Comparison of ENCODE assay signal across 20 cellular contexts in genomic region chr12:75961878-75962277, GRCh38.
"Had no signal": no experiment of that assay in that cellular context is flagged by ENCODE, and none has a peak within 500 bp of the region (broad histone marks: within the 10 kb centered on the region; RNA-seq: fewer than 3 reads in every experiment).

No MANE protein-coding gene starts in this region.

- FAIRE-seq: endothelial cell of umbilical vein, kidney, small intestine had no signal

- H3K27ac Mint-ChIP-seq: dendritic cell treated with granulocyte-macrophage colony-stimulating factor and Interleukin-4, amounts not matched to agents 40 ng/mL and 50 ng/mL, for 4 days; endodermal cell; naive thymus-derived CD8-positive, alpha-beta T cell had no signal

- H3K36me3 ChIP-seq: esophagus muscularis mucosa, gastrocnemius medialis, ovary, stomach, thoracic aorta, transverse colon had no signal

- H3K36me3 Mint-ChIP-seq: naive thymus-derived CD8-positive, alpha-beta T cell had no signal

- ATAC-seq: gastrocnemius medialis; naive thymus-derived CD8-positive, alpha-beta T cell; right cardiac atrium had no signal

- H3K9me3 Mint-ChIP-seq: dendritic cell treated with granulocyte-macrophage colony-stimulating factor and Interleukin-4, amounts not matched to agents 40 ng/mL and 50 ng/mL, for 4 days; endodermal cell; naive thymus-derived CD8-positive, alpha-beta T cell; neural crest cell had no signal

- H3K27me3 ChIP-seq: esophagus muscularis mucosa, gastrocnemius medialis, ovary, stomach, transverse colon had no signal

- DNase-seq: endodermal cell; gastrocnemius medialis; glutamatergic neuron; kidney; naive thymus-derived CD8-positive, alpha-beta T cell; nucleus accumbens; ovary; right cardiac atrium; small intestine; stimulated activated CD4-positive, alpha-beta T cell treated with anti-CD3 and anti-CD28 coated beads, Interleukin-12 subunit alpha, Interleukin-12 subunit beta, amount 100 ng/mL, for 4 hours; stimulated activated naive CD4-positive, alpha-beta T cell; stomach; substantia nigra; transverse colon had no signal

- H3K4me1 ChIP-seq: gastrocnemius medialis had no signal

- H3K4me3 ChIP-seq: esophagus muscularis mucosa, gastrocnemius medialis, ovary, stomach, thoracic aorta, transverse colon had no signal

- H3K27ac ChIP-seq: esophagus muscularis mucosa, gastrocnemius medialis, ovary, thoracic aorta, transverse colon had no signal

- H3K9me3 ChIP-seq: esophagus muscularis mucosa, gastrocnemius medialis, ovary, stomach, thoracic aorta, transverse colon had no signal

- H3K27me3 Mint-ChIP-seq: progenitor cell of endocrine pancreas had no signal

- H3K4me3 Mint-ChIP-seq: dendritic cell treated with granulocyte-macrophage colony-stimulating factor and Interleukin-4, amounts not matched to agents 40 ng/mL and 50 ng/mL, for 4 days; endodermal cell; naive thymus-derived CD8-positive, alpha-beta T cell; neural crest cell had no signal
